ENCODE assay signal across 30 cellular contexts in the genomic region with DNA sequence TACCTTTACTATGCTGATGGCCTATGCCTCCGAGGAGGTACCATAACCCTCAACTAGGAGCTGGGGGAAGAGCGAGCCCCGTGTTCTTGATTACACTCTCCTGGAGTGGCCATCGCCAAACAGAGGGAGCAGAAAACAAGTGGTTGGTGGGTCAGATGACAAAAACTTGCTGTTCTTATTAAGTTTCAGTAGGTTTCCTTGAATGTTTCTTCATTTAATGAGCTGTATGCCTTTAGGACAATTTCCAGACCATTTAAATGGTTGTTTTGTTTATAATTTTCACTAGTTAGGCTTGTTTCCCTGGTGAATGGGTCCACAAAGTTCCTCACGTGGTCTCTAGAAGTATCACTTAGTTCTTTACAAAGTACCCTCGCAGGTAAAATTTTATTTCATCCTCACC.
"Had no signal": no experiment of that assay in that cellular context is flagged by ENCODE, and none has a peak within 500 bp of the region (broad histone marks: within the 10 kb centered on the region; RNA-seq: fewer than 3 reads in every experiment).

No MANE protein-coding gene starts in this region.

- DNase-seq: activated CD4-positive, alpha-beta memory T cell treated with anti-CD3 and anti-CD28 coated beads for 36 hours; activated CD4-positive, alpha-beta T cell treated with anti-CD3 and anti-CD28 coated beads for 36 hours; activated CD4-positive, alpha-beta T cell treated with anti-CD3 and anti-CD28 coated beads, Interleukin-2, amount 10 ng/mL, durations not matched to agents 24 days and 14 days; activated CD4-positive, CD25-positive, alpha-beta regulatory T cell; activated CD4-positive, CD25-positive, alpha-beta regulatory T cell treated with anti-CD3 and anti-CD28 coated beads, Interleukin-2, amount 50 U/mL, for 72 hours; activated CD8-positive, alpha-beta memory T cell treated with anti-CD3 and anti-CD28 coated beads, Interleukin-2, amount 10 ng/mL, durations not matched to agents 7 days and 5 days; activated CD8-positive, alpha-beta memory T cell treated with anti-CD3 and anti-CD28 coated beads, Interleukin-2, amount 50 U/mL, for 4 hours; activated CD8-positive, alpha-beta T cell treated with anti-CD3 and anti-CD28 coated beads, Interleukin-2, amount 10 ng/mL, durations not matched to agents 7 days and 5 days; activated effector memory CD4-positive, alpha-beta T cell treated with anti-CD3 and anti-CD28 coated beads, Interleukin-2, amount 50 U/mL, for 16 hours; activated naive CD4-positive, alpha-beta T cell treated with anti-CD3 and anti-CD28 coated beads for 36 hours; activated naive CD8-positive, alpha-beta T cell treated with anti-CD3 and anti-CD28 coated beads for 36 hours; activated naive CD8-positive, alpha-beta T cell treated with anti-CD3 and anti-CD28 coated beads, Interleukin-2, amount 50 U/mL, for 24 hours; activated T-cell treated with anti-CD3 and anti-CD28 coated beads, Interleukin-2, amount 50 U/mL, for 1 hour; adrenal gland; amygdala; aorta; body of pancreas; caudate nucleus; cortex of kidney; dermis blood vessel endothelial cell; effector CD4-positive, alpha-beta T cell; effector memory CD8-positive, alpha-beta T cell; foreskin fibroblast; gastrocnemius medialis; glutamatergic neuron; heart left ventricle; T-helper 2 cell had no signal

- H3K27ac ChIP-seq: adrenal gland, body of pancreas, gastrocnemius medialis had no signal

- H3K27me3 Mint-ChIP-seq: activated CD4-positive, alpha-beta memory T cell treated with anti-CD3 and anti-CD28 coated beads for 36 hours; activated CD4-positive, alpha-beta T cell treated with anti-CD3 and anti-CD28 coated beads for 36 hours; activated CD4-positive, alpha-beta T cell treated with anti-CD3 and anti-CD28 coated beads, Interleukin-2, amount 10 ng/mL, durations not matched to agents 24 days and 14 days; activated CD8-positive, alpha-beta memory T cell treated with anti-CD3 and anti-CD28 coated beads, Interleukin-2, amount 10 ng/mL, durations not matched to agents 7 days and 5 days; activated naive CD4-positive, alpha-beta T cell treated with anti-CD3 and anti-CD28 coated beads, Interleukin-2, amount 50 U/mL, for 24 hours; activated naive CD8-positive, alpha-beta T cell treated with anti-CD3 and anti-CD28 coated beads for 36 hours; activated naive CD8-positive, alpha-beta T cell treated with anti-CD3 and anti-CD28 coated beads, Interleukin-2, amount 50 U/mL, for 24 hours had no signal

- H3K9me3 ChIP-seq: adrenal gland, body of pancreas, gastrocnemius medialis, heart left ventricle had no signal

- H3K27me3 ChIP-seq: adrenal gland, body of pancreas, gastrocnemius medialis, heart left ventricle had no signal

- H3K9me3 Mint-ChIP-seq: activated CD4-positive, alpha-beta memory T cell treated with anti-CD3 and anti-CD28 coated beads for 36 hours; activated CD4-positive, alpha-beta T cell treated with anti-CD3 and anti-CD28 coated beads, Interleukin-2, amount 10 ng/mL, durations not matched to agents 24 days and 14 days; activated naive CD4-positive, alpha-beta T cell treated with anti-CD3 and anti-CD28 coated beads for 36 hours; activated naive CD4-positive, alpha-beta T cell treated with anti-CD3 and anti-CD28 coated beads, Interleukin-2, amount 50 U/mL, for 24 hours; activated naive CD8-positive, alpha-beta T cell treated with anti-CD3 and anti-CD28 coated beads for 36 hours; activated naive CD8-positive, alpha-beta T cell treated with anti-CD3 and anti-CD28 coated beads, Interleukin-2, amount 50 U/mL, for 24 hours; activated T-helper 2 cell treated with anti-CD3 and anti-CD28 coated beads, Interferon-gamma antibody, Interleukin-2, Interleukin-4, amounts not matched to agents 10 μg/mL and 5 μg/mL and 100 μg/mL, durations not matched to agents 14 hours and 24 hours and 36 hours; effector memory CD8-positive, alpha-beta T cell had no signal

- H3K4me3 ChIP-seq: adrenal gland, body of pancreas, gastrocnemius medialis, heart left ventricle had no signal

- H3K4me3 Mint-ChIP-seq: activated CD4-positive, alpha-beta memory T cell treated with anti-CD3 and anti-CD28 coated beads for 36 hours; activated CD4-positive, alpha-beta T cell treated with anti-CD3 and anti-CD28 coated beads for 36 hours; activated CD4-positive, alpha-beta T cell treated with anti-CD3 and anti-CD28 coated beads, Interleukin-2, amount 10 ng/mL, durations not matched to agents 24 days and 14 days; activated CD8-positive, alpha-beta memory T cell treated with anti-CD3 and anti-CD28 coated beads, Interleukin-2, amount 10 ng/mL, durations not matched to agents 7 days and 5 days; activated CD8-positive, alpha-beta T cell treated with anti-CD3 and anti-CD28 coated beads, Interleukin-2, amount 10 ng/mL, durations not matched to agents 7 days and 5 days; activated naive CD4-positive, alpha-beta T cell treated with anti-CD3 and anti-CD28 coated beads for 36 hours; activated naive CD4-positive, alpha-beta T cell treated with anti-CD3 and anti-CD28 coated beads, Interleukin-2, amount 50 U/mL, for 24 hours; activated naive CD8-positive, alpha-beta T cell treated with anti-CD3 and anti-CD28 coated beads for 36 hours; activated naive CD8-positive, alpha-beta T cell treated with anti-CD3 and anti-CD28 coated beads, Interleukin-2, amount 50 U/mL, for 24 hours; effector memory CD8-positive, alpha-beta T cell had no signal

- H3K27ac Mint-ChIP-seq: activated CD4-positive, alpha-beta memory T cell treated with anti-CD3 and anti-CD28 coated beads for 36 hours; activated CD4-positive, alpha-beta T cell treated with anti-CD3 and anti-CD28 coated beads for 36 hours; activated CD4-positive, alpha-beta T cell treated with anti-CD3 and anti-CD28 coated beads, Interleukin-2, amount 10 ng/mL, durations not matched to agents 24 days and 14 days; activated CD8-positive, alpha-beta memory T cell treated with anti-CD3 and anti-CD28 coated beads, Interleukin-2, amount 10 ng/mL, durations not matched to agents 7 days and 5 days; activated CD8-positive, alpha-beta T cell treated with anti-CD3 and anti-CD28 coated beads, Interleukin-2, amount 10 ng/mL, durations not matched to agents 7 days and 5 days; activated naive CD4-positive, alpha-beta T cell treated with anti-CD3 and anti-CD28 coated beads for 36 hours; activated naive CD4-positive, alpha-beta T cell treated with anti-CD3 and anti-CD28 coated beads, Interleukin-2, amount 50 U/mL, for 24 hours; activated naive CD8-positive, alpha-beta T cell treated with anti-CD3 and anti-CD28 coated beads for 36 hours; activated naive CD8-positive, alpha-beta T cell treated with anti-CD3 and anti-CD28 coated beads, Interleukin-2, amount 50 U/mL, for 24 hours; activated T-helper 2 cell treated with anti-CD3 and anti-CD28 coated beads, Interferon-gamma antibody, Interleukin-2, Interleukin-4, amounts not matched to agents 10 μg/mL and 5 μg/mL and 100 μg/mL, durations not matched to agents 14 hours and 24 hours and 36 hours; effector memory CD8-positive, alpha-beta T cell had no signal

- ATAC-seq: activated CD4-positive, alpha-beta T cell treated with anti-CD3 and anti-CD28 coated beads for 36 hours; activated CD8-positive, alpha-beta memory T cell treated with anti-CD3 and anti-CD28 coated beads, Interleukin-2, amount 10 ng/mL, durations not matched to agents 7 days and 5 days; activated CD8-positive, alpha-beta T cell treated with anti-CD3 and anti-CD28 coated beads, Interleukin-2, amount 10 ng/mL, durations not matched to agents 7 days and 5 days; activated naive CD8-positive, alpha-beta T cell treated with anti-CD3 and anti-CD28 coated beads, Interleukin-2, amount 50 U/mL, for 24 hours; body of pancreas; effector memory CD8-positive, alpha-beta T cell; esophagus mucosa; gastrocnemius medialis; heart left ventricle had no signal
